12 cellular contexts compared by ENCODE assay signal in genomic region chr2:69762513-69763494, GRCh38. TPM values are rescaled to one million over a fixed set of nuclear protein-coding genes. Genes with fewer than 3 reads are reported as not detected.
A peak's percentile ranks its signal among the peaks of the same experiment; 100 is the strongest.
DNase-seq lines count a peak whose midpoint lies in the region; ATAC-seq and TF ChIP-seq lines count a peak whose summit lies in the region.
"Had no signal": no experiment of that assay in that cellular context is flagged by ENCODE, and none has a peak within 500 bp of the region (broad histone marks: within the 10 kb centered on the region; RNA-seq: fewer than 3 reads in every experiment).

No MANE protein-coding gene starts in this region.

- H3K9me3 ChIP-seq in lower lobe of right lung (no peaks in the 10 kb centered on the region), Karpas-422 (ENCODE audit: low read length) (no peaks in the 10 kb centered on the region)

- H3K27ac ChIP-seq in lower lobe of right lung = peak overlapping the region; percentile 70
- peak overlapping the region; percentile 97 for H3K27ac ChIP-seq in temporal lobe (ENCODE audit: low read depth, low read length)
- no peak overlapping the region for H3K27ac ChIP-seq in Karpas-422 (ENCODE audit: low read length)

- peaks cover 73% of the 10 kb centered on the region for H3K36me3 Mint-ChIP-seq in dendritic cell treated with granulocyte-macrophage colony-stimulating factor and Interleukin-4, amounts not matched to agents 40 ng/mL and 50 ng/mL, for 4 days (ENCODE audit: low read depth)

- peak overlapping the region; percentile 85 for H3K27ac Mint-ChIP-seq in dendritic cell treated with granulocyte-macrophage colony-stimulating factor and Interleukin-4, amounts not matched to agents 40 ng/mL and 50 ng/mL, for 4 days
- H3K27ac Mint-ChIP-seq: activated CD8-positive, alpha-beta T cell treated with anti-CD3 and anti-CD28 coated beads, Interleukin-2, amount 10 ng/mL, durations not matched to agents 7 days and 5 days had no signal

- H3K9ac ChIP-seq in Karpas-422 (ENCODE audit: low read length) = no peak overlapping the region

- peaks cover 48% of the 10 kb centered on the region for H3K4me1 ChIP-seq in lower lobe of right lung
- no peaks in the 10 kb centered on the region for H3K4me1 ChIP-seq in Karpas-422 (ENCODE audit: low read length)

- no peaks in the 10 kb centered on the region for H3K79me2 ChIP-seq in Karpas-422 (ENCODE audit: low read length)

- no peaks in the 10 kb centered on the region for H3K9me2 ChIP-seq in Karpas-422 (replicated peaks; ENCODE audit: insufficient read depth, low read length)

- H3K4me3 ChIP-seq in lower lobe of right lung (no peak overlapping the region), Karpas-422 (ENCODE audit: low read length) (no peak overlapping the region)

- no peak for TF ChIP-seq CTCF in lower lobe of right lung (IDR thresholded peaks at IDR 0.05)

- peak; percentile 47 to 67 for ATAC-seq in lower lobe of right lung
- no peak for ATAC-seq in HG03196 (IDR thresholded peaks at IDR 0.05; ENCODE audit: unreplicated experiment)
- ATAC-seq: activated CD8-positive, alpha-beta T cell treated with anti-CD3 and anti-CD28 coated beads, Interleukin-2, amount 10 ng/mL, durations not matched to agents 7 days and 5 days had no signal

- H3K4me2 ChIP-seq in Karpas-422 (ENCODE audit: low read depth, low read length, poor library complexity, severe bottlenecking) = no peak overlapping the region

- H3K4me3 Mint-ChIP-seq in dendritic cell treated with granulocyte-macrophage colony-stimulating factor and Interleukin-4, amounts not matched to agents 40 ng/mL and 50 ng/mL, for 4 days = peak overlapping the region; percentile 42
- H3K4me3 Mint-ChIP-seq: activated CD8-positive, alpha-beta T cell treated with anti-CD3 and anti-CD28 coated beads, Interleukin-2, amount 10 ng/mL, durations not matched to agents 7 days and 5 days had no signal

- peaks cover 12% of the 10 kb centered on the region for H3K36me3 ChIP-seq in lower lobe of right lung
- H3K36me3 ChIP-seq in Karpas-422 (ENCODE audit: insufficient read depth, low read length) = no peaks in the 10 kb centered on the region

- peaks cover 46% of the 10 kb centered on the region for H3K4me1 Mint-ChIP-seq in dendritic cell treated with granulocyte-macrophage colony-stimulating factor and Interleukin-4, amounts not matched to agents 40 ng/mL and 50 ng/mL, for 4 days (ENCODE audit: low read depth)

- no peaks in the 10 kb centered on the region for H4K20me1 ChIP-seq in Karpas-422 (ENCODE audit: insufficient read depth, low read depth, low read length)

- H2AFZ ChIP-seq in Karpas-422 (ENCODE audit: low read length) = no peak overlapping the region

- H3K27me3 Mint-ChIP-seq in dendritic cell treated with granulocyte-macrophage colony-stimulating factor and Interleukin-4, amounts not matched to agents 40 ng/mL and 50 ng/mL, for 4 days = no peaks in the 10 kb centered on the region

- intact Hi-C loops in dendritic cell treated with granulocyte-macrophage colony-stimulating factor and Interleukin-4, amounts not matched to agents 40 ng/mL and 50 ng/mL, for 4 days (cut with micrococcal nuclease) = no loop called here
- intact Hi-C loops in lower lobe of right lung (cut with DNase I) = no loop called here

- no peaks in the 10 kb centered on the region for H3K9me3 Mint-ChIP-seq in dendritic cell treated with granulocyte-macrophage colony-stimulating factor and Interleukin-4, amounts not matched to agents 40 ng/mL and 50 ng/mL, for 4 days

- H3K27me3 ChIP-seq in lower lobe of right lung (ENCODE audit: low read depth) (no peaks in the 10 kb centered on the region), Karpas-422 (ENCODE audit: low read length) (no peaks in the 10 kb centered on the region)

- DNase-seq in HT-29 (ENCODE audit: low spot score) (peak; percentile 81), lower lobe of right lung (no peak), NCI-H345 treated with DMSO at 0.1 percent for 48 hours (lab: John Stamatoyannopoulos, UW; ENCODE audit: unreplicated experiment) (no peak), NCI-H187 treated with DMSO at 0.1 percent for 48 hours (lab: John Stamatoyannopoulos, UW) (no peak), Karpas-422 (no peak)
- DNase-seq: activated CD8-positive, alpha-beta T cell treated with anti-CD3 and anti-CD28 coated beads, Interleukin-2, amount 10 ng/mL, durations not matched to agents 7 days and 5 days; GF-D8; NCI-H1092 treated with DMSO at 0.1 percent for 48 hours; stimulated activated CD4-positive, alpha-beta T cell treated with anti-CD3 and anti-CD28 coated beads, Interleukin-1b, Interleukin-23, amount 100 ng/mL, for 48 hours had no signal

RNA-seq across cellular contexts. Expression of gene ANXA4, which starts 20.9 kb away (rescaled TPM):
- 460 and 510 TPM in 2 replicates for total RNA-seq in HT-29 (2014; rRNA removed; shearing (Covaris generic))
- 173 TPM for total RNA-seq in lower lobe of right lung
- 4.4 TPM for total RNA-seq in temporal lobe
- 1.1 and 2.4 TPM in 2 replicates for total RNA-seq in Karpas-422 (2014; rRNA removed; shearing (Covaris generic); ENCODE audit: low replicate concordance)

Comparison
In these comparisons a context has a peak if more than half of its experiments do, and no peak if none do; other contexts are left out.
1. RNA of gene ANXA4, which starts 20.9 kb away (total RNA-seq): 460 to 510 TPM in HT-29 and 173 TPM in lower lobe of right lung (single experiment); 4.4 TPM in temporal lobe (single experiment) and 1.1 to 2.4 TPM in Karpas-422; every median in the first group is over 10 times any median in the second.